In genomic region chr2:177298191-177298590, GRCh38 we compare ENCODE assay signal across 17 cellular contexts. TPM values are rescaled to one million over a fixed set of nuclear protein-coding genes. Genes with fewer than 3 reads are reported as not detected.
DNase-seq lines count a peak whose midpoint lies in the region; ATAC-seq, FAIRE-seq and TF ChIP-seq lines count a peak whose summit lies in the region.
"Had no signal": no experiment of that assay in that cellular context is flagged by ENCODE, and none has a peak within 500 bp of the region (broad histone marks: within the 10 kb centered on the region; RNA-seq: fewer than 3 reads in every experiment).

No MANE protein-coding gene starts in this region.

- H3K4me3 ChIP-seq in esophagus squamous epithelium: no peak overlapping the region
- H3K4me3 ChIP-seq in smooth muscle cell: no peak overlapping the region
- H3K4me3 ChIP-seq: SJSA1 had no signal

- peak; percentile 40 for DNase-seq in AG20443 (ENCODE audit: low spot score)
- DNase-seq in M059J (ENCODE audit: low read depth): peak; percentile 79
- no peak for DNase-seq in esophagus squamous epithelium (lab: John Stamatoyannopoulos, UW)
- no peak for DNase-seq in smooth muscle cell (lab: John Stamatoyannopoulos, UW; ENCODE audit: unreplicated experiment)
- DNase-seq in GM19239 (ENCODE audit: insufficient read length, low spot score): no peak
- no peak for DNase-seq in activated CD8-positive, alpha-beta T cell treated with anti-CD3 and anti-CD28 coated beads, Interleukin-2, amount 10 ng/mL, durations not matched to agents 7 days and 5 days
- no peak for DNase-seq in NCI-H128 (lab: John Stamatoyannopoulos, UW; ENCODE audit: unreplicated experiment)
- DNase-seq: COR-L47; DMS153; NCI-H1092; NCI-H1694; NCI-H345; NCI-H69; NK-92 treated with Interleukin-12 subunit alpha and Interleukin-12 subunit beta, amount 100 ng/mL, for 24 hours had no signal

- H3K4me3 Mint-ChIP-seq in activated CD8-positive, alpha-beta T cell treated with anti-CD3 and anti-CD28 coated beads, Interleukin-2, amount 10 ng/mL, durations not matched to agents 7 days and 5 days: no peak overlapping the region
- H3K4me3 Mint-ChIP-seq: IgD-negative memory B cell had no signal

- H3K27me3 ChIP-seq in esophagus squamous epithelium (no peaks in the 10 kb centered on the region), smooth muscle cell (ENCODE audit: low read depth) (no peaks in the 10 kb centered on the region)
- H3K27me3 ChIP-seq: SJSA1 had no signal

- no peak for ATAC-seq in activated CD8-positive, alpha-beta T cell treated with anti-CD3 and anti-CD28 coated beads, Interleukin-2, amount 10 ng/mL, durations not matched to agents 7 days and 5 days

- FAIRE-seq in GM19239 (lab: Jason Lieb, UNC): no peak

- H3K4me1 Mint-ChIP-seq in activated CD8-positive, alpha-beta T cell treated with anti-CD3 and anti-CD28 coated beads, Interleukin-2, amount 10 ng/mL, durations not matched to agents 7 days and 5 days (ENCODE audit: low read depth): peaks cover 28% of the 10 kb centered on the region

- H3K9me3 ChIP-seq in esophagus squamous epithelium (no peaks in the 10 kb centered on the region), smooth muscle cell (replicated peaks; ENCODE audit: low read depth) (no peaks in the 10 kb centered on the region)
- H3K9me3 ChIP-seq: SJSA1 had no signal

- H3K27me3 Mint-ChIP-seq in activated CD8-positive, alpha-beta T cell treated with anti-CD3 and anti-CD28 coated beads, Interleukin-2, amount 10 ng/mL, durations not matched to agents 7 days and 5 days (ENCODE audit: low read depth): no peaks in the 10 kb centered on the region
- H3K27me3 Mint-ChIP-seq: IgD-negative memory B cell had no signal

- H4K20me1 ChIP-seq in smooth muscle cell (ENCODE audit: low read depth): no peaks in the 10 kb centered on the region

- POLR2A ChIA-PET in activated CD8-positive, alpha-beta T cell treated with anti-CD3 and anti-CD28 coated beads, Interleukin-2, amount 10 ng/mL, durations not matched to agents 7 days and 5 days (lab: Charles Lee): interaction anchor here (0.7 to 1.3 kb wide), 2 partner anchors 16 to 33 kb away, joined by 3 to 5 read pairs; partner anchors contain the start of gene NFE2L2

- H3K4me2 ChIP-seq in smooth muscle cell: peak overlapping the region; percentile 4

- no peak for TF ChIP-seq CTCF in esophagus squamous epithelium (IDR thresholded peaks at IDR 0.05)
- no peak for TF ChIP-seq CTCF in smooth muscle cell (IDR thresholded peaks at IDR 0.05; ENCODE audit: borderline replicate concordance, insufficient read depth, poor library complexity, severe bottlenecking)

- 36 to 43% methylated on average over 3 to 6 of the region's 6 CpGs for WGBS in esophagus squamous epithelium, 2 donors
- WGBS in smooth muscle cell (ENCODE audit: low lambda C conversion rate): 30% methylated on average over 6 of the region's 6 CpGs

- H3K36me3 Mint-ChIP-seq in activated CD8-positive, alpha-beta T cell treated with anti-CD3 and anti-CD28 coated beads, Interleukin-2, amount 10 ng/mL, durations not matched to agents 7 days and 5 days (ENCODE audit: low read depth): peaks cover 2% of the 10 kb centered on the region
- H3K36me3 Mint-ChIP-seq: IgD-negative memory B cell had no signal

- no peaks in the 10 kb centered on the region for H3F3A ChIP-seq in smooth muscle cell (ENCODE audit: low read depth)

- no peak for TF ChIP-seq POLR2A in esophagus squamous epithelium (IDR thresholded peaks at IDR 0.05)

- no peak overlapping the region for H2AFZ ChIP-seq in smooth muscle cell (ENCODE audit: low read depth)

- CTCF ChIA-PET in activated CD8-positive, alpha-beta T cell treated with anti-CD3 and anti-CD28 coated beads, Interleukin-2, amount 10 ng/mL, durations not matched to agents 7 days and 5 days (lab: Charles Lee): interaction anchor here (1.1 to 2.9 kb wide), 3 partner anchors 35 to 135 kb away, joined by 3 to 16 read pairs (median 5); no protein-coding TSS in a partner anchor

- H3K4me1 ChIP-seq in esophagus squamous epithelium (peaks cover 6 to 48% (median 8%) of the 10 kb centered on the region in 3 donors), smooth muscle cell (ENCODE audit: low read depth) (peaks cover 8% of the 10 kb centered on the region)

- peaks cover 0 to 9% (median 0%) of the 10 kb centered on the region in 3 donors for H3K36me3 ChIP-seq in esophagus squamous epithelium
- H3K36me3 ChIP-seq in smooth muscle cell (ENCODE audit: low read depth): no peaks in the 10 kb centered on the region
- H3K36me3 ChIP-seq: SJSA1 had no signal

- no peak overlapping the region for H3K27ac Mint-ChIP-seq in activated CD8-positive, alpha-beta T cell treated with anti-CD3 and anti-CD28 coated beads, Interleukin-2, amount 10 ng/mL, durations not matched to agents 7 days and 5 days
- H3K27ac Mint-ChIP-seq: IgD-negative memory B cell had no signal

- H3K79me2 ChIP-seq in smooth muscle cell (ENCODE audit: low read depth): no peaks in the 10 kb centered on the region

- intact Hi-C loops in esophagus squamous epithelium (cut with DNase I): no loop called here

- H3K9me3 Mint-ChIP-seq in activated CD8-positive, alpha-beta T cell treated with anti-CD3 and anti-CD28 coated beads, Interleukin-2, amount 10 ng/mL, durations not matched to agents 7 days and 5 days (ENCODE audit: insufficient read depth): no peaks in the 10 kb centered on the region
- H3K9me3 Mint-ChIP-seq: IgD-negative memory B cell had no signal

- peak overlapping the region in 3 of 4 donors; percentile 4 to 69 (median 44) for H3K27ac ChIP-seq in esophagus squamous epithelium
- no peak overlapping the region for H3K27ac ChIP-seq in smooth muscle cell (ENCODE audit: low read depth)
- H3K27ac ChIP-seq: C4-2B, SJSA1 had no signal

- no peak overlapping the region for H3K9ac ChIP-seq in smooth muscle cell (ENCODE audit: low read depth)

RNA-seq across cellular contexts. Expression of gene NFE2L2, which starts 33.7 kb away (rescaled TPM):
- total RNA-seq in M059J (2014; rRNA removed; shearing (Covaris generic)): 66.0 and 68.6 TPM in 2 replicates
- total RNA-seq in esophagus squamous epithelium (100 to 1,000 TPM; 147 to 315 (median 189) TPM), smooth muscle cell (110 and 118 TPM in 2 replicates)
- 64.4 and 68.9 TPM in 2 replicates for polyA plus RNA-seq in smooth muscle cell
- total RNA-seq in activated CD8-positive, alpha-beta T cell treated with anti-CD3 and anti-CD28 coated beads, Interleukin-2, amount 10 ng/mL, durations not matched to agents 7 days and 5 days: 10 to 100 TPM; 61.3 to 64.3 TPM

Comparison
In these comparisons a context has a peak if more than half of its experiments do, and no peak if none do; other contexts are left out.
1. DNase-seq: peak in AG20443 (single experiment) and M059J (single experiment); none in esophagus squamous epithelium (single experiment), smooth muscle cell (single experiment), GM19239 (single experiment), activated CD8-positive, alpha-beta T cell treated with anti-CD3 and anti-CD28 coated beads, Interleukin-2, amount 10 ng/mL, durations not matched to agents 7 days and 5 days (single experiment) and NCI-H128 (single experiment).